Comparison of ENCODE assay signal across 21 cellular contexts in the genomic region with DNA sequence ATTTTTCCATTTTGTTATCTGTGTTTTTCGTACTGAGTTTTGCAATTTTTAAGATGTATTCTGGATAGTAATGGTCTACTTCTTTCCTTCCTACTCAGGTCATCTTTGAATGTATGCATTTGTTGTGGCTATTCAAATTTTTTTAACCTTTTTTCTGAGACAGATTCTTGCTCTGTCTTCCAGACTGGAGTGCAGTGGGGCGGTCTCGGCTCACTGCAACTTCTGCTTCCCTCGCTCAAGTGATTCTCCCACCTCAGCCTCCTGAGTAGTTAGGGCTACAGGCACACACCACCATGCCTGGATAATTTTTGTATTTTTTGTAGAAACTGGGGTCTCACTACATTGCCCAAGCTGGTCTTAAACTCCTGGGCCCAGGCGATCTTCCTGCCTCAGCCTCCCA. TPM values are rescaled to one million over a fixed set of nuclear protein-coding genes. Genes with fewer than 3 reads are reported as not detected.
A peak's percentile ranks its signal among the peaks of the same experiment; 100 is the strongest.
DNase-seq lines count a peak whose midpoint lies in the region; ATAC-seq and TF ChIP-seq lines count a peak whose summit lies in the region.
"Had no signal": no experiment of that assay in that cellular context is flagged by ENCODE, and none has a peak within 500 bp of the region (broad histone marks: within the 10 kb centered on the region; RNA-seq: fewer than 3 reads in every experiment).

No MANE protein-coding gene starts in this region.

- no peak for TF ChIP-seq POLR2A in stomach (IDR thresholded peaks at IDR 0.05)

- H2BK5ac ChIP-seq in H9 (ENCODE audit: insufficient read length, low read length): no peak overlapping the region

- no peaks in the 10 kb centered on the region for H3K79me2 ChIP-seq in H9 (ENCODE audit: insufficient read depth, low read length)

- no peak overlapping the region for H3K4me3 ChIP-seq in stomach
- H3K4me3 ChIP-seq: GM23338 had no signal

- no peak overlapping the region for H4K5ac ChIP-seq in H9 (ENCODE audit: insufficient read length, low read depth, low read length)

- no peaks in the 10 kb centered on the region for H3K79me1 ChIP-seq in H9 (ENCODE audit: insufficient read depth, low read depth, low read length, poor library complexity, severe bottlenecking)

- no peak overlapping the region for H2BK120ac ChIP-seq in H9 (ENCODE audit: low read depth, low read length, poor library complexity, severe bottlenecking)

- H3K27me3 ChIP-seq in H9 (ENCODE audit: insufficient read depth, low read length) (no peaks in the 10 kb centered on the region), layer of hippocampus (ENCODE audit: control insufficient read depth, insufficient read depth, low read length) (no peaks in the 10 kb centered on the region), stomach (no peaks in the 10 kb centered on the region)

- no peaks in the 10 kb centered on the region for H3K23me2 ChIP-seq in H9 (ENCODE audit: insufficient read length, low read depth, low read length, poor library complexity, severe bottlenecking)

- TF ChIP-seq CTCF in H9 (conservative IDR thresholded peaks at IDR 0.05): no peak
- no peak for TF ChIP-seq CTCF in stomach (IDR thresholded peaks at IDR 0.05)

- H3K36me3 Mint-ChIP-seq in H9 (ENCODE audit: insufficient read depth in 1 of 3, low read depth in 3 of 3): peaks cover 9 to 39% (median 36%) of the 10 kb centered on the region in 3 experiments; a peak in 6 of 7 replicates
- H3K36me3 Mint-ChIP-seq in activated naive CD8-positive, alpha-beta T cell treated with anti-CD3 and anti-CD28 coated beads, Interleukin-2, amount 50 U/mL, for 24 hours (ENCODE audit: low read depth): peaks cover 30% of the 10 kb centered on the region

- H4K91ac ChIP-seq in H9 (ENCODE audit: insufficient read length, low read depth, low read length): no peak overlapping the region

- H3K27ac ChIP-seq in H9 (ENCODE audit: insufficient read length, low read depth, low read length) (no peak overlapping the region), layer of hippocampus (ENCODE audit: low read depth, low read length) (peak overlapping the region; percentile 27), stomach (peak overlapping the region in 3 of 5 donors; percentile 29 to 63 (median 49))
- H3K27ac ChIP-seq: RWPE1 had no signal

- no peak overlapping the region for H3K9ac ChIP-seq in H9 (ENCODE audit: extremely low read depth, insufficient read length, low read length)

- no peaks in the 10 kb centered on the region for H3K4me1 ChIP-seq in H9 (ENCODE audit: insufficient read depth, low read length)
- peaks cover 0 to 8% (median 2%) of the 10 kb centered on the region in 4 donors for H3K4me1 ChIP-seq in stomach

- no peak overlapping the region for H3K56ac ChIP-seq in H9 (ENCODE audit: insufficient read length, low read depth, low read length)

- no peak overlapping the region for H2AFZ ChIP-seq in H9 (ENCODE audit: low read length)
- H2AFZ ChIP-seq: GM23338 had no signal

- peaks cover 20 to 68% (median 60%) of the 10 kb centered on the region in 4 donors for H3K36me3 ChIP-seq in stomach

- intact Hi-C loops in stomach (cut with DNase I; ENCODE audit: low total_unique reads): no loop called here

- no peaks in the 10 kb centered on the region for H3K9me3 Mint-ChIP-seq in H9
- H3K9me3 Mint-ChIP-seq in activated naive CD8-positive, alpha-beta T cell treated with anti-CD3 and anti-CD28 coated beads, Interleukin-2, amount 50 U/mL, for 24 hours: no peaks in the 10 kb centered on the region
- H3K9me3 Mint-ChIP-seq: CD8-positive, alpha-beta memory T cell; GM23338; memory B cell; nephron had no signal

- DNase-seq in H9: no peak
- DNase-seq in activated naive CD8-positive, alpha-beta T cell treated with anti-CD3 and anti-CD28 coated beads, Interleukin-2, amount 50 U/mL, for 24 hours: no peak
- no peak for DNase-seq in stomach
- DNase-seq in SKM-1 treated with dmso at 0.1 percent for 144 hours (lab: John Stamatoyannopoulos, UW; ENCODE audit: unreplicated experiment): no peak
- DNase-seq in NCI-H1417 treated with DMSO at 0.1 percent for 48 hours (lab: John Stamatoyannopoulos, UW): no peak
- DNase-seq: activated CD4-positive, alpha-beta T cell treated with anti-CD3 and anti-CD28 coated beads for 1 hour; activated CD8-positive, alpha-beta memory T cell treated with anti-CD3 and anti-CD28 coated beads, Interleukin-2, amount 10 ng/mL, durations not matched to agents 7 days and 5 days; CD8-positive, alpha-beta memory T cell; DMS53; GF-D8; left cardiac atrium; NCI-H1417 had no signal

- TF ChIP-seq EP300 in stomach (IDR thresholded peaks at IDR 0.05): no peak

- H2AK5ac ChIP-seq in H9 (ENCODE audit: insufficient read length, low read length): no peak overlapping the region

- H4K20me1 ChIP-seq in H9 (ENCODE audit: control insufficient read depth, insufficient read depth, insufficient read length): no peaks in the 10 kb centered on the region

- H3K23ac ChIP-seq in H9 (ENCODE audit: insufficient read length, low read depth, low read length): no peak overlapping the region

- H2BK12ac ChIP-seq in H9 (ENCODE audit: insufficient read length, low read depth, low read length): no peak overlapping the region

- peak; percentile 37 for ATAC-seq in activated naive CD8-positive, alpha-beta T cell treated with anti-CD3 and anti-CD28 coated beads, Interleukin-2, amount 50 U/mL, for 24 hours
- no peak for ATAC-seq in GM21423 (IDR thresholded peaks at IDR 0.05; ENCODE audit: unreplicated experiment)
- ATAC-seq in GM21381 (IDR thresholded peaks at IDR 0.05; ENCODE audit: unreplicated experiment): no peak
- ATAC-seq: activated CD8-positive, alpha-beta memory T cell treated with anti-CD3 and anti-CD28 coated beads, Interleukin-2, amount 10 ng/mL, durations not matched to agents 7 days and 5 days; esophagus mucosa; GM23338 had no signal

- no peak overlapping the region for H4K8ac ChIP-seq in H9 (replicated peaks; ENCODE audit: insufficient read length, low read depth, low read length)

- H3K18ac ChIP-seq in H9 (ENCODE audit: insufficient read length, low read depth, low read length): no peak overlapping the region

- H3K4me3 Mint-ChIP-seq in H9: no peak overlapping the region
- H3K4me3 Mint-ChIP-seq in activated naive CD8-positive, alpha-beta T cell treated with anti-CD3 and anti-CD28 coated beads, Interleukin-2, amount 50 U/mL, for 24 hours: peak overlapping the region; percentile 14
- H3K4me3 Mint-ChIP-seq: activated CD8-positive, alpha-beta memory T cell treated with anti-CD3 and anti-CD28 coated beads, Interleukin-2, amount 10 ng/mL, durations not matched to agents 7 days and 5 days; CD8-positive, alpha-beta memory T cell; GM23338; memory B cell; nephron had no signal

- H3K4ac ChIP-seq in H9 (ENCODE audit: low read depth, low read length): no peak overlapping the region

- H3K27me3 Mint-ChIP-seq in H9 (ENCODE audit: low read depth): no peaks in the 10 kb centered on the region
- no peaks in the 10 kb centered on the region for H3K27me3 Mint-ChIP-seq in activated naive CD8-positive, alpha-beta T cell treated with anti-CD3 and anti-CD28 coated beads, Interleukin-2, amount 50 U/mL, for 24 hours
- H3K27me3 Mint-ChIP-seq: activated CD8-positive, alpha-beta memory T cell treated with anti-CD3 and anti-CD28 coated beads, Interleukin-2, amount 10 ng/mL, durations not matched to agents 7 days and 5 days; CD8-positive, alpha-beta memory T cell; memory B cell; progenitor cell of endocrine pancreas had no signal

- no peak overlapping the region for H2BK20ac ChIP-seq in H9 (ENCODE audit: low read depth, low read length, poor library complexity, severe bottlenecking)

- H3K14ac ChIP-seq in H9 (ENCODE audit: insufficient read depth, low read length): no peak overlapping the region

- no CpG with 5 or more reads among the region's 5 CpGs for WGBS in H9 (ENCODE audit: extremely low coverage, insufficient read length, low lambda C conversion rate)
- WGBS in stomach, 5 donors: 85 to 92% (median 90%) methylated on average over 5 of the region's 5 CpGs

- no peak overlapping the region for H2BK15ac ChIP-seq in H9 (ENCODE audit: low read depth, low read length)

- H3K4me1 Mint-ChIP-seq in H9: peaks cover 2 to 3% of the 10 kb centered on the region in 2 experiments; a peak in 2 of 4 replicates
- H3K4me1 Mint-ChIP-seq in activated naive CD8-positive, alpha-beta T cell treated with anti-CD3 and anti-CD28 coated beads, Interleukin-2, amount 50 U/mL, for 24 hours: peaks cover 30% of the 10 kb centered on the region
- H3K4me1 Mint-ChIP-seq: activated CD8-positive, alpha-beta memory T cell treated with anti-CD3 and anti-CD28 coated beads, Interleukin-2, amount 10 ng/mL, durations not matched to agents 7 days and 5 days; CD8-positive, alpha-beta memory T cell had no signal

- H3K9me3 ChIP-seq in H9 (ENCODE audit: control insufficient read depth, low read depth, low read length) (no peaks in the 10 kb centered on the region), stomach (no peaks in the 10 kb centered on the region)

- H3K27ac Mint-ChIP-seq in H9: peak overlapping the region; percentile 51 to 80 (median 74); a peak in 4 of 7 replicates
- H3K27ac Mint-ChIP-seq in activated naive CD8-positive, alpha-beta T cell treated with anti-CD3 and anti-CD28 coated beads, Interleukin-2, amount 50 U/mL, for 24 hours: peak overlapping the region; percentile 70
- H3K27ac Mint-ChIP-seq: activated CD8-positive, alpha-beta memory T cell treated with anti-CD3 and anti-CD28 coated beads, Interleukin-2, amount 10 ng/mL, durations not matched to agents 7 days and 5 days; GM23338; memory B cell had no signal

- H3K4me2 ChIP-seq in H9 (ENCODE audit: insufficient read depth, insufficient read length, low read length): no peak overlapping the region
- H3K4me2 ChIP-seq: GM23338 had no signal

- H3T11ph ChIP-seq in H9 (ENCODE audit: low read length): no peak overlapping the region

RNA-seq across cellular contexts. Expression of a gene that starts 33.6 kb away (rescaled TPM):
- total RNA-seq in H9 (2021) (58.4 and 59.2 TPM in 2 replicates), stomach (100 to 1,000 TPM in 1 of 5 donors, 10 to 100 TPM in 4; 15.2 to 205 (median 51.9) TPM)
- polyA plus RNA-seq in stomach: 10 to 100 TPM; 16.0 to 25.8 (median 23.7) TPM
